8 cellular contexts compared by ENCODE assay signal in genomic region chr19:56076413-56076998, GRCh38. TPM values are rescaled to one million over a fixed set of nuclear protein-coding genes. Genes with fewer than 3 reads are reported as not detected.
A peak's percentile ranks its signal among the peaks of the same experiment; 100 is the strongest.
DNase-seq lines count a peak whose midpoint lies in the region; TF ChIP-seq lines count a peak whose summit lies in the region.

No MANE protein-coding gene starts in this region.

- intact Hi-C loops in breast epithelium (cut with DNase I; ENCODE audit: low total_unique reads) (loop anchor here (5.0 kb wide), 1 partner anchor 91 kb away; no protein-coding TSS in a partner anchor), lower leg skin (cut with DNase I; ENCODE audit: low total_unique reads) (no loop called here)

- H3K27me3 ChIP-seq in KMS-11 (ENCODE audit: insufficient read depth, low read depth) (no peaks in the 10 kb centered on the region), breast epithelium (no peaks in the 10 kb centered on the region)

- H3K4me1 ChIP-seq in KMS-11 (ENCODE audit: low read depth, poor library complexity, severe bottlenecking) (no peaks in the 10 kb centered on the region), breast epithelium (peaks cover 0 to 5% of the 10 kb centered on the region in 2 donors)

- H3K4me2 ChIP-seq in KMS-11: no peak overlapping the region

- TF ChIP-seq POLR2A in breast epithelium (IDR thresholded peaks at IDR 0.05) (no peak), lower leg skin (IDR thresholded peaks at IDR 0.05) (no peak)

- H3K9ac ChIP-seq in KMS-11: no peak overlapping the region

- no peak overlapping the region for H2AFZ ChIP-seq in KMS-11 (ENCODE audit: low read depth)

- DNase-seq in DMS 273 (lab: John Stamatoyannopoulos, UW; ENCODE audit: unreplicated experiment): peak; percentile 79
- DNase-seq in DMS 273 treated with DMSO at 0.1 percent for 48 hours (lab: John Stamatoyannopoulos, UW): no peak
- peak; percentile 39 for DNase-seq in SK-N-DZ (ENCODE audit: low spot score)
- DNase-seq in breast epithelium (ENCODE audit: low spot score in 2 of 2): no peak
- DNase-seq in left kidney (ENCODE audit: low read depth, low spot score): peak; percentile 80
- peak; percentile 37 for DNase-seq in stromal cell of bone marrow (ENCODE audit: low read depth)
- DNase-seq in lower leg skin (ENCODE audit: low spot score in 2 of 2): no peak

- H3K36me3 ChIP-seq in KMS-11 (ENCODE audit: insufficient read depth) (no peaks in the 10 kb centered on the region), breast epithelium (no peaks in the 10 kb centered on the region)

- H3K79me2 ChIP-seq in KMS-11 (ENCODE audit: insufficient read depth, low read depth): no peaks in the 10 kb centered on the region

- no peak overlapping the region for H3K27ac ChIP-seq in KMS-11
- no peak overlapping the region for H3K27ac ChIP-seq in breast epithelium

- TF ChIP-seq CTCF in KMS-11 (conservative IDR thresholded peaks at IDR 0.05; ENCODE audit: low read depth, low read length) (peak; percentile 93), breast epithelium (IDR thresholded peaks at IDR 0.05) (peak; percentile 53 to 77 (median 71)), lower leg skin (IDR thresholded peaks at IDR 0.05) (peak in 1 of 3 donors; percentile 59)

- no peak overlapping the region for H3K4me3 ChIP-seq in KMS-11 (IDR thresholded peaks at IDR 0.05; ENCODE audit: insufficient read depth, low read depth, low read length)
- H3K4me3 ChIP-seq in breast epithelium: no peak overlapping the region
- no peak overlapping the region for H3K4me3 ChIP-seq in lower leg skin (ENCODE audit: low read depth, poor library complexity, severe bottlenecking)

- 15 to 18% methylated on average over 6 of the region's 6 CpGs for whole genome bisulfite sequencing in lower leg skin, 2 donors

- no peaks in the 10 kb centered on the region for H4K20me1 ChIP-seq in KMS-11 (ENCODE audit: insufficient read depth)

- H3K9me3 ChIP-seq in breast epithelium: no peaks in the 10 kb centered on the region

RNA-seq across cellular contexts. Expression of gene ZNF787, which starts 44.6 kb away (rescaled TPM):
- 11.9 and 15.2 TPM in 2 replicates for polyA plus RNA-seq in SK-N-DZ (2014; cell fraction: cytosol; rRNA removed)
- polyA plus RNA-seq in SK-N-DZ (2014; cell fraction: nucleus; rRNA removed): 10.7 and 19.6 TPM in 2 replicates
- total RNA-seq in breast epithelium (10 to 100 TPM; 10.2 to 11.1 (median 10.4) TPM), lower leg skin (10 to 100 TPM; 11.6 to 21.5 (median 19.9) TPM)

Comparison
In these comparisons a context has a peak if more than half of its experiments do, and no peak if none do; other contexts are left out.
1. DNase-seq: peak in DMS 273 (single experiment), SK-N-DZ (single experiment), left kidney (single experiment) and stromal cell of bone marrow (single experiment); none in DMS 273 treated with DMSO at 0.1 percent for 48 hours (single experiment), breast epithelium (0 of 2) and lower leg skin (0 of 2).